Comparison of ENCODE assay signal across 15 cellular contexts in genomic region chr2:104043864-104044263, GRCh38.
A peak's percentile ranks its signal among the peaks of the same experiment; 100 is the strongest.
DNase-seq lines count a peak whose midpoint lies in the region; ATAC-seq and TF ChIP-seq lines count a peak whose summit lies in the region.
"Had no signal": no experiment of that assay in that cellular context is flagged by ENCODE, and none has a peak within 500 bp of the region (broad histone marks: within the 10 kb centered on the region; RNA-seq: fewer than 3 reads in every experiment).

No MANE protein-coding gene starts in this region.

- H3K9me3 ChIP-seq in Panc1 (ENCODE audit: control insufficient read depth, insufficient read depth, low read depth, low read length) = no peaks in the 10 kb centered on the region
- no peaks in the 10 kb centered on the region for H3K9me3 ChIP-seq in gastroesophageal sphincter
- H3K9me3 ChIP-seq in ascending aorta = no peaks in the 10 kb centered on the region
- H3K9me3 ChIP-seq: BE2C had no signal

- no peak overlapping the region for H3K27ac Mint-ChIP-seq in activated CD4-positive, alpha-beta memory T cell treated with anti-CD3 and anti-CD28 coated beads for 36 hours
- H3K27ac Mint-ChIP-seq: activated CD4-positive, alpha-beta memory T cell treated with anti-CD3 and anti-CD28 coated beads, Interleukin-2, amount 10 ng/mL, durations not matched to agents 7 days and 5 days had no signal

- BruUV-seq in Panc1 (replicated peaks; lab: Mats Ljungman, UMichigan) = no TSS peak

- ATAC-seq in Panc1 (peak; percentile 82; the same call in 1 of the 2 replicates), GM21381 (IDR thresholded peaks at IDR 0.05; ENCODE audit: unreplicated experiment) (no peak), gastroesophageal sphincter (no peak)
- ATAC-seq: SK-N-SH treated with all-trans-retinoic acid at 6 μM for 48 hours had no signal

- no peaks in the 10 kb centered on the region for H3K27me3 Mint-ChIP-seq in activated CD4-positive, alpha-beta memory T cell treated with anti-CD3 and anti-CD28 coated beads for 36 hours
- H3K27me3 Mint-ChIP-seq: activated CD4-positive, alpha-beta memory T cell treated with anti-CD3 and anti-CD28 coated beads, Interleukin-2, amount 10 ng/mL, durations not matched to agents 7 days and 5 days had no signal

- no peaks in the 10 kb centered on the region for H3K4me1 ChIP-seq in Panc1 (ENCODE audit: control insufficient read depth, insufficient read depth, low read length)
- H3K4me1 ChIP-seq in gastroesophageal sphincter = no peaks in the 10 kb centered on the region
- H3K4me1 ChIP-seq in ascending aorta = no peaks in the 10 kb centered on the region
- H3K4me1 ChIP-seq: BE2C had no signal

- no peak for TF ChIP-seq EP300 in gastroesophageal sphincter (IDR thresholded peaks at IDR 0.05)

- H3K27me3 ChIP-seq in Panc1 (ENCODE audit: control insufficient read depth, insufficient read depth, low read length) = no peaks in the 10 kb centered on the region
- H3K27me3 ChIP-seq in gastroesophageal sphincter = no peaks in the 10 kb centered on the region
- no peaks in the 10 kb centered on the region for H3K27me3 ChIP-seq in ascending aorta
- H3K27me3 ChIP-seq: BE2C had no signal

- TF ChIP-seq POLR2A in gastroesophageal sphincter (IDR thresholded peaks at IDR 0.05) = no peak

- in situ Hi-C loops in Panc1 (cut with HindIII; ENCODE audit: low pct_unique_long_range_greater_than_20kb, low sequenced_read_pairs) = no loop called here

- CTCF ChIA-PET in Panc1 (lab: Charles Lee) = no interaction called here
- CTCF ChIA-PET in activated CD4-positive, alpha-beta memory T cell treated with anti-CD3 and anti-CD28 coated beads for 36 hours (lab: Charles Lee) = no interaction called here

- intact Hi-C loops in Panc1 (cut with micrococcal nuclease; ENCODE audit: unreplicated experiment) = no loop called here
- intact Hi-C loops in activated CD4-positive, alpha-beta memory T cell treated with anti-CD3 and anti-CD28 coated beads for 36 hours (cut with micrococcal nuclease) = no loop called here
- intact Hi-C loops in ascending aorta (cut with DNase I) = no loop called here

- no peak overlapping the region for H3K4me3 ChIP-seq in Panc1 (ENCODE audit: low read depth in 2 of 2, low read length in 2 of 2)
- H3K4me3 ChIP-seq in gastroesophageal sphincter = no peak overlapping the region
- no peak overlapping the region for H3K4me3 ChIP-seq in ascending aorta

- H3K4me3 Mint-ChIP-seq in activated CD4-positive, alpha-beta memory T cell treated with anti-CD3 and anti-CD28 coated beads for 36 hours = no peak overlapping the region
- H3K4me3 Mint-ChIP-seq: activated CD4-positive, alpha-beta memory T cell treated with anti-CD3 and anti-CD28 coated beads, Interleukin-2, amount 10 ng/mL, durations not matched to agents 7 days and 5 days; neural crest cell had no signal

- no peak for TF ChIP-seq CTCF in Panc1 (IDR thresholded peaks at IDR 0.05)
- TF ChIP-seq CTCF in gastroesophageal sphincter (IDR thresholded peaks at IDR 0.05) = no peak
- TF ChIP-seq CTCF in ascending aorta (IDR thresholded peaks at IDR 0.05) = no peak

- POLR2A ChIA-PET in Panc1 (lab: Charles Lee) = no interaction called here
- POLR2A ChIA-PET in activated CD4-positive, alpha-beta memory T cell treated with anti-CD3 and anti-CD28 coated beads for 36 hours (lab: Charles Lee) = no interaction called here

- peaks cover 13% of the 10 kb centered on the region for H3K9me3 Mint-ChIP-seq in activated CD4-positive, alpha-beta memory T cell treated with anti-CD3 and anti-CD28 coated beads for 36 hours
- H3K9me3 Mint-ChIP-seq: neural crest cell had no signal

- H3K4me1 Mint-ChIP-seq in activated CD4-positive, alpha-beta memory T cell treated with anti-CD3 and anti-CD28 coated beads for 36 hours (ENCODE audit: low read depth) = no peaks in the 10 kb centered on the region
- H3K4me1 Mint-ChIP-seq: activated CD4-positive, alpha-beta memory T cell treated with anti-CD3 and anti-CD28 coated beads, Interleukin-2, amount 10 ng/mL, durations not matched to agents 7 days and 5 days had no signal

- WGBS in gastroesophageal sphincter (ENCODE audit: low coverage in 1 of 2), 2 donors = 38 to 40% methylated on average over 4 to 8 of the region's 8 CpGs

- peak; percentile 96 for DNase-seq in DMS53 (lab: John Stamatoyannopoulos, UW)
- DNase-seq in NCI-H1092 treated with DMSO at 0.1 percent for 48 hours (lab: John Stamatoyannopoulos, UW) = peak; percentile 28
- no peak for DNase-seq in Panc1 (ENCODE audit: low read depth, low spot score)
- DNase-seq in midbrain (lab: John Stamatoyannopoulos, UW) = peak; percentile 6
- no peak for DNase-seq in activated CD4-positive, alpha-beta memory T cell treated with anti-CD3 and anti-CD28 coated beads for 36 hours
- DNase-seq in ascending aorta (ENCODE audit: low spot score in 2 of 2) = no peak
- DNase-seq: activated CD4-positive, alpha-beta memory T cell treated with anti-CD3 and anti-CD28 coated beads, Interleukin-2, amount 10 ng/mL, durations not matched to agents 7 days and 5 days; BE2C; foreskin melanocyte; mesenchymal stem cell; NCI-H2081 treated with DMSO at 0.1 percent for 48 hours had no signal

- H3K27ac ChIP-seq in Panc1 (ENCODE audit: low read length) (no peak overlapping the region), gastroesophageal sphincter (no peak overlapping the region), ascending aorta (no peak overlapping the region)

- H3K36me3 ChIP-seq in Panc1 (ENCODE audit: control insufficient read depth, insufficient read depth, low read length) (no peaks in the 10 kb centered on the region), gastroesophageal sphincter (no peaks in the 10 kb centered on the region), ascending aorta (no peaks in the 10 kb centered on the region)
- H3K36me3 ChIP-seq: BE2C had no signal

- H3K36me3 Mint-ChIP-seq in activated CD4-positive, alpha-beta memory T cell treated with anti-CD3 and anti-CD28 coated beads for 36 hours = no peaks in the 10 kb centered on the region

Comparison
In these comparisons a context has a peak if more than half of its experiments do, and no peak if none do; other contexts are left out.
1. DNase-seq: peak in DMS53 (single experiment), NCI-H1092 treated with DMSO at 0.1 percent for 48 hours (single experiment) and midbrain (single experiment); none in Panc1 (single experiment), activated CD4-positive, alpha-beta memory T cell treated with anti-CD3 and anti-CD28 coated beads for 36 hours (single experiment) and ascending aorta (0 of 2).